8 cellular contexts compared by ENCODE assay signal in genomic region chr16:30351586-30352419, GRCh38. TPM values are rescaled to one million over a fixed set of nuclear protein-coding genes. Genes with fewer than 3 reads are reported as not detected.
DNase-seq lines count a peak whose midpoint lies in the region; ATAC-seq, FAIRE-seq and TF ChIP-seq lines count a peak whose summit lies in the region.

No MANE protein-coding gene starts in this region.

- no peak overlapping the region for H3K4me3 ChIP-seq in astrocyte (ENCODE audit: insufficient read depth, low read depth, low read length)

- H3K9me3 Mint-ChIP-seq in IgD-negative memory B cell (no peaks in the 10 kb centered on the region), astrocyte (ENCODE audit: unreplicated experiment) (no peaks in the 10 kb centered on the region)

- H3K9me3 ChIP-seq in astrocyte (ENCODE audit: insufficient read depth, low read depth, low read length): no peaks in the 10 kb centered on the region

- H3K27ac ChIP-seq in astrocyte (ENCODE audit: low read depth, low read length): peak overlapping the region; percentile 69

- TF ChIP-seq CTCF in astrocyte (IDR thresholded peaks at IDR 0.05; ENCODE audit: insufficient read depth, low read depth, low read length): no peak

- peaks cover 33% of the 10 kb centered on the region for H3K79me2 ChIP-seq in astrocyte (ENCODE audit: insufficient read depth, low read length)

- ATAC-seq in GM18861 (IDR thresholded peaks at IDR 0.05; ENCODE audit: unreplicated experiment): no peak
- ATAC-seq in GM21423 (IDR thresholded peaks at IDR 0.05; ENCODE audit: unreplicated experiment): no peak
- ATAC-seq in HG02885 (IDR thresholded peaks at IDR 0.05; ENCODE audit: poor library complexity, unreplicated experiment): no peak

- H3K36me3 Mint-ChIP-seq in IgD-negative memory B cell: peaks cover 9% of the 10 kb centered on the region
- peaks cover 14% of the 10 kb centered on the region for H3K36me3 Mint-ChIP-seq in astrocyte (ENCODE audit: low read depth, unreplicated experiment)

- H3K9ac ChIP-seq in astrocyte (ENCODE audit: low read length): peak overlapping the region; percentile 47

- no peak for FAIRE-seq in astrocyte (lab: Jason Lieb, UNC)

- DNase-seq in astrocyte (ENCODE audit: low read depth): peak; percentile 89
- peak; percentile 73 for DNase-seq in inferior parietal cortex (ENCODE audit: extremely low spot score)
- peak; percentile 87 for DNase-seq in stromal cell of bone marrow (ENCODE audit: low read depth)
- no peak for DNase-seq in NCI-H2081 (lab: John Stamatoyannopoulos, UW)

- peaks cover 14% of the 10 kb centered on the region for H3K36me3 ChIP-seq in astrocyte (ENCODE audit: insufficient read depth, low read length)

- H3K27me3 Mint-ChIP-seq in IgD-negative memory B cell (no peaks in the 10 kb centered on the region), astrocyte (ENCODE audit: low read depth, unreplicated experiment) (no peaks in the 10 kb centered on the region)

- H3K27ac Mint-ChIP-seq in IgD-negative memory B cell (peak overlapping the region in 2 of 3 donors; percentile 16 to 79), astrocyte (ENCODE audit: unreplicated experiment) (peak overlapping the region; percentile 47)

- H3K4me1 ChIP-seq in astrocyte (ENCODE audit: insufficient read depth, low read length): peaks cover 23% of the 10 kb centered on the region

- peaks cover 35% of the 10 kb centered on the region for H4K20me1 ChIP-seq in astrocyte (ENCODE audit: insufficient read depth, low read length)

- no peak overlapping the region for H2AFZ ChIP-seq in astrocyte (ENCODE audit: low read depth, low read length)

- H3K4me2 ChIP-seq in astrocyte (ENCODE audit: low read length): peak overlapping the region; percentile 48

- H3K27me3 ChIP-seq in astrocyte (ENCODE audit: insufficient read depth, low read length): no peaks in the 10 kb centered on the region

- H3K4me1 Mint-ChIP-seq in IgD-negative memory B cell (peaks cover 37 to 39% (median 37%) of the 10 kb centered on the region in 3 donors), astrocyte (ENCODE audit: low read depth, unreplicated experiment) (peaks cover 6% of the 10 kb centered on the region)

- H3K4me3 Mint-ChIP-seq in IgD-negative memory B cell (peak overlapping the region in 2 of 4 donors; percentile 47 to 80), astrocyte (ENCODE audit: unreplicated experiment) (no peak overlapping the region)

RNA-seq across cellular contexts. Expression of gene CD2BP2, which starts 3.3 kb away (rescaled TPM):
- 42.7 TPM for polyA plus RNA-seq in IgD-negative memory B cell
- total RNA-seq in astrocyte: 58.8 TPM in 2 replicates

RNA-seq across cellular contexts. Expression of gene TBC1D10B, which starts 18.5 kb away (rescaled TPM):
- 11.3 TPM for polyA plus RNA-seq in IgD-negative memory B cell
- 50.3 and 50.8 TPM in 2 replicates for total RNA-seq in astrocyte

RNA-seq across cellular contexts. Expression of gene MYL11, which starts 22.8 kb away (rescaled TPM):
- 1.7 TPM for polyA plus RNA-seq in IgD-negative memory B cell
- total RNA-seq in astrocyte: not detected in 2 replicates

RNA-seq across cellular contexts. Expression of gene SEPTIN1, which starts 30.6 kb away (rescaled TPM):
- polyA plus RNA-seq in IgD-negative memory B cell: 161 TPM
- 0.48 and 0.96 TPM in 2 replicates for total RNA-seq in astrocyte

RNA-seq across cellular contexts. Expression of gene ZNF48, which starts 43.4 kb away (rescaled TPM):
- polyA plus RNA-seq in IgD-negative memory B cell: 9.7 TPM
- total RNA-seq in astrocyte: 16.0 and 19.5 TPM in 2 replicates

Comparison
In these comparisons a context has a peak if more than half of its experiments do, and no peak if none do; other contexts are left out.
1. DNase-seq: peak in astrocyte (single experiment), inferior parietal cortex (single experiment) and stromal cell of bone marrow (single experiment); none in NCI-H2081 (0 of 2).